In the genomic region with DNA sequence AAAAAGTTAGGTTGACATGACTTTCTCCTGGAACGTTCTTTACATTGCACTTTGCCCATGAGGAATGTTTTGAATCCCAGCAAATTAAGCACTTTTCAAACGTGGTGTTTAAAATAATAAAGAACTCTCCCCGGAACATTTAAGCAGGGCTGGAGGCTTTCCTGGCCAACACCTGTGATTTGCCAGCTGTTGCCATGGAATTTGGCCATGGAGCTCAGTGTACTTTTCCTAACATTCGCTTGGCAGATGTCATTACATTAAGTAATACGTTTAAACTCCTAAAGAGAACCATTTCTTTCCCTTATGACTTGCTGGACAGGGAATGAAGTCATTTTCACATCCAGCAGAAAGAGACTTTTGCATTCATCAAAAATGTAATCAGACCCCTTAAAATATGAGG, we compare ENCODE assay signal across 29 cellular contexts.
A peak's percentile ranks its signal among the peaks of the same experiment; 100 is the strongest.
DNase-seq lines count a peak whose midpoint lies in the region; ATAC-seq and TF ChIP-seq lines count a peak whose summit lies in the region.
"Had no signal": no experiment of that assay in that cellular context is flagged by ENCODE, and none has a peak within 500 bp of the region (broad histone marks: within the 10 kb centered on the region; RNA-seq: fewer than 3 reads in every experiment).

No MANE protein-coding gene starts in this region.

- H2AFZ ChIP-seq in fibroblast of lung (ENCODE audit: low read length), result no peak overlapping the region
- H2AFZ ChIP-seq: parathyroid adenoma had no signal

- DNase-seq in Right ventricle myocardium inferior (ENCODE audit: missing footprints) (no peak), right atrium auricular region (ENCODE audit: low spot score) (no peak), fibroblast of lung (ENCODE audit: low read depth in 2 of 2) (peak; percentile 23 to 41), left kidney (ENCODE audit: low read depth, low spot score) (peak; percentile 37), DMS53 (lab: John Stamatoyannopoulos, UW) (no peak), activated gamma-delta T cell (lab: John Stamatoyannopoulos, UW) (no peak)
- no peak for DNase-seq in stimulated activated CD4-positive, alpha-beta T cell treated with anti-CD3 and anti-CD28 coated beads, Interleukin-4, amount 100 ng/mL, for 1 hour
- DNase-seq: 8988T; activated CD4-positive, alpha-beta T cell treated with anti-CD3 and anti-CD28 coated beads for 4 hours; activated CD8-positive, alpha-beta memory T cell treated with anti-CD3 and anti-CD28 coated beads for 24 hours; activated T-cell treated with anti-CD3 and anti-CD28 coated beads, Interleukin-2, amount 50 U/mL, for 1 hour; CD8-positive, alpha-beta T cell; foreskin melanocyte; GF-D8; Kasumi-1; left lung; NCI-H1930; NCI-H2227 treated with DMSO at 0.1 percent for 48 hours; NCI-H748 treated with DMSO at 0.1 percent for 48 hours; nephron progenitor cell; right lobe of liver; stimulated activated CD8-positive, alpha-beta memory T cell treated with anti-CD3 and anti-CD28 coated beads, Interleukin-4, amount 100 ng/mL, for 48 hours; stomach had no signal

- TF ChIP-seq CTCF in right atrium auricular region (IDR thresholded peaks at IDR 0.05), result no peak
- TF ChIP-seq CTCF in fibroblast of lung (conservative IDR thresholded peaks at IDR 0.05 in 1 of 2, IDR thresholded peaks at IDR 0.05 in 1 of 2; ENCODE audit: low read depth in 1 of 2, low read length in 2 of 2), result no peak

- intact Hi-C loops in Right ventricle myocardium inferior (cut with DNase I), result no loop called here

- H3K4me2 ChIP-seq in fibroblast of lung (ENCODE audit: extremely low read depth, insufficient read depth, low read length), result no peak overlapping the region

- no peaks in the 10 kb centered on the region for H3K27me3 ChIP-seq in right atrium auricular region
- no peaks in the 10 kb centered on the region for H3K27me3 ChIP-seq in fibroblast of lung (ENCODE audit: control insufficient read depth, insufficient read depth, low read length)
- H3K27me3 ChIP-seq: cardiac muscle cell, right lobe of liver, stomach, tibial nerve had no signal

- H3K9ac ChIP-seq in fibroblast of lung (ENCODE audit: insufficient read depth, low read length), result no peak overlapping the region
- H3K9ac ChIP-seq: parathyroid adenoma had no signal

- ATAC-seq in Right ventricle myocardium inferior (peak; percentile 50), GM18520 (IDR thresholded peaks at IDR 0.05; ENCODE audit: unreplicated experiment) (no peak)
- ATAC-seq: CD8-positive, alpha-beta T cell; left lung had no signal

- no peak overlapping the region for H3K27ac ChIP-seq in right atrium auricular region
- H3K27ac ChIP-seq in fibroblast of lung (ENCODE audit: insufficient read depth, low read length), result no peak overlapping the region
- H3K27ac ChIP-seq: cardiac muscle cell, left lung, parathyroid adenoma, right lobe of liver, RWPE1, stomach had no signal

- H3K9me3 ChIP-seq in right atrium auricular region (no peaks in the 10 kb centered on the region), fibroblast of lung (ENCODE audit: control insufficient read depth, insufficient read depth, low read depth, low read length) (no peaks in the 10 kb centered on the region)
- H3K9me3 ChIP-seq: HAP-1, left lung, right lobe of liver, stomach, tibial nerve had no signal

- no peaks in the 10 kb centered on the region for H3K79me2 ChIP-seq in fibroblast of lung (ENCODE audit: control insufficient read depth, insufficient read depth, low read length)
- H3K79me2 ChIP-seq: parathyroid adenoma had no signal

- H3K36me3 ChIP-seq in right atrium auricular region (no peaks in the 10 kb centered on the region), fibroblast of lung (ENCODE audit: control insufficient read depth, insufficient read depth, low read length) (no peaks in the 10 kb centered on the region)
- H3K36me3 ChIP-seq: cardiac muscle cell, HAP-1, left lung, right lobe of liver, stomach, tibial nerve had no signal

- H3K4me3 ChIP-seq in right atrium auricular region (no peak overlapping the region), fibroblast of lung (replicated peaks in 1 of 4; ENCODE audit: control extremely low read depth in 1 of 4, insufficient read depth in 1 of 4, low read depth in 3 of 4, low read length in 4 of 4) (no peak overlapping the region)
- H3K4me3 ChIP-seq: cardiac muscle cell, HAP-1, left lung, right lobe of liver, stomach, tibial nerve had no signal

- H4K20me1 ChIP-seq in fibroblast of lung (ENCODE audit: control insufficient read depth, extremely low read depth, insufficient read depth, low read length), result no peaks in the 10 kb centered on the region

- H3K4me1 ChIP-seq in right atrium auricular region (peaks cover 0 to 4% of the 10 kb centered on the region in 2 donors), fibroblast of lung (ENCODE audit: control insufficient read depth, extremely low read depth, insufficient read depth, low read length) (no peaks in the 10 kb centered on the region)
- H3K4me1 ChIP-seq: HAP-1, left lung, parathyroid adenoma, right lobe of liver had no signal

Comparison
In these comparisons a context has a peak if more than half of its experiments do, and no peak if none do; other contexts are left out.
1. DNase-seq: peak in fibroblast of lung (2 of 2) and left kidney (single experiment); none in Right ventricle myocardium inferior (single experiment), right atrium auricular region (single experiment), stimulated activated CD4-positive, alpha-beta T cell treated with anti-CD3 and anti-CD28 coated beads, Interleukin-4, amount 100 ng/mL, for 1 hour (single experiment), DMS53 (single experiment) and activated gamma-delta T cell (single experiment).